ENCODE assay signal across 23 cellular contexts in genomic region chr2:52995439-52995838, GRCh38.
DNase-seq lines count a peak whose midpoint lies in the region; ATAC-seq and TF ChIP-seq lines count a peak whose summit lies in the region.
"Had no signal": no experiment of that assay in that cellular context is flagged by ENCODE, and none has a peak within 500 bp of the region (broad histone marks: within the 10 kb centered on the region; RNA-seq: fewer than 3 reads in every experiment).

No MANE protein-coding gene starts in this region.

- in situ Hi-C loops in astrocyte of the spinal cord (cut with HindIII; ENCODE audit: low sequenced_read_pairs): no loop called here

- peak; percentile 6 for DNase-seq in DMS79 treated with DMSO at 0.1 percent for 48 hours (lab: John Stamatoyannopoulos, UW)
- no peak for DNase-seq in DMS79 (lab: John Stamatoyannopoulos, UW)
- DNase-seq in astrocyte of the spinal cord (ENCODE audit: low read depth, low spot score): peak; percentile 40
- DNase-seq in iPS-NIHi11 (ENCODE audit: low spot score): peak; percentile 8
- DNase-seq: CD4-positive, CD25-positive, alpha-beta regulatory T cell; COR-L47; DND-41; H9; Kasumi-1; NCI-H1092 treated with DMSO at 0.1 percent for 48 hours; NCI-H146; NCI-H1930; NCI-H2107; NCI-H526 treated with DMSO at 0.1 percent for 48 hours; Right ventricle myocardium superior; RPMI8226 had no signal

- TF ChIP-seq CTCF in astrocyte of the spinal cord (IDR thresholded peaks at IDR 0.05; ENCODE audit: low read depth, low read length): no peak

- ATAC-seq in GM18858 (IDR thresholded peaks at IDR 0.05; ENCODE audit: unreplicated experiment) (no peak), GM21447 (IDR thresholded peaks at IDR 0.05; ENCODE audit: unreplicated experiment) (no peak), GM18498 (IDR thresholded peaks at IDR 0.05; ENCODE audit: unreplicated experiment) (no peak)
- ATAC-seq: GM23338, K562 had no signal

- no peak overlapping the region for H3K4me3 ChIP-seq in astrocyte of the spinal cord (ENCODE audit: low read depth, low read length)
- H3K4me3 ChIP-seq: BLaER1, GM23338, K562, SJSA1 had no signal
